In the genomic region with DNA sequence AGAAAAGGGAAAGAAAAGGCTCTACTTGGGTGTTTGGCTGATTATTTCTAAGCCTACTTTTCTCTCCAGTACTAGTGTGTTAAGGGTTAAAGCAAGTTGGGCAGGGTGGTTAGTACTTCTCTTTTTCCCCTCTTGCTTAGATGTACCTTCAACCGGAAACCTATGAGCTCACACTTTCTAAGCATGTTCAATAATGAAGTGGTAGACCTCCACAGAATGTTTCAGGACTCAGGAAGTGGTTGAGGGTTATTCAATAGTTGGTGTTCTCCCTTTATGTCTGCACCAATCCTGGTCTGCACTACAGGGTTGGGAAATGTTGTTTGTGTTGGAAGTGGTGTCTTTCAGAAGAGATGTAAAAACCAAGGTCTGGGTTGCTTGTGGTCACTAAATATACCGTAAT, we compare ENCODE assay signal across 8 cellular contexts.
DNase-seq lines count a peak whose midpoint lies in the region; ATAC-seq and TF ChIP-seq lines count a peak whose summit lies in the region.

No MANE protein-coding gene starts in this region.

- no peaks in the 10 kb centered on the region for H3K36me3 ChIP-seq in gastroesophageal sphincter
- peaks cover 7% of the 10 kb centered on the region for H3K36me3 ChIP-seq in brain microvascular endothelial cell (replicated peaks)

- ATAC-seq in GM18508 (IDR thresholded peaks at IDR 0.05; ENCODE audit: insufficient read depth, unreplicated experiment) = peak; percentile 100
- ATAC-seq in GM21619 (IDR thresholded peaks at IDR 0.05; ENCODE audit: unreplicated experiment) = peak; percentile 99
- ATAC-seq in gastroesophageal sphincter = peak; percentile 48

- H3K9me3 ChIP-seq in gastroesophageal sphincter = no peaks in the 10 kb centered on the region

- DNase-seq in LHCN-M2 (ENCODE audit: low read depth) = peak; percentile 12
- no peak for DNase-seq in GOT3 (lab: John Stamatoyannopoulos, UW)
- no peak for DNase-seq in brain microvascular endothelial cell
- DNase-seq in kidney glomerular epithelial cell (lab: John Stamatoyannopoulos, UW) = no peak
- DNase-seq in stimulated activated CD4-positive, alpha-beta T cell treated with anti-CD3 and anti-CD28 coated beads, Interleukin-12 subunit alpha, Interleukin-12 subunit beta, amount 100 ng/mL, for 4 hours = no peak

- H3K4me1 ChIP-seq in gastroesophageal sphincter = peaks cover 0 to 11% (median 0%) of the 10 kb centered on the region in 3 donors

- in situ Hi-C loops in brain microvascular endothelial cell (cut with HindIII; ENCODE audit: low pct_ligation_motif_present, low sequenced_read_pairs) = no loop called here

- WGBS in gastroesophageal sphincter (ENCODE audit: low coverage in 1 of 2), 2 donors = 62 to 80% methylated on average over 2 of the region's 2 CpGs

- no peaks in the 10 kb centered on the region for H3K27me3 ChIP-seq in gastroesophageal sphincter
- no peaks in the 10 kb centered on the region for H3K27me3 ChIP-seq in brain microvascular endothelial cell (replicated peaks)

- TF ChIP-seq CTCF in gastroesophageal sphincter (IDR thresholded peaks at IDR 0.05) (no peak), brain microvascular endothelial cell (IDR thresholded peaks at IDR 0.05; ENCODE audit: low read depth, low read length, missing control alignments) (no peak)

- H3K4me3 ChIP-seq in gastroesophageal sphincter (no peak overlapping the region), brain microvascular endothelial cell (ENCODE audit: low read depth, low read length) (no peak overlapping the region)

- H3K27ac ChIP-seq in gastroesophageal sphincter (no peak overlapping the region), brain microvascular endothelial cell (no peak overlapping the region)

- no peak for TF ChIP-seq EP300 in gastroesophageal sphincter (IDR thresholded peaks at IDR 0.05)

- TF ChIP-seq POLR2A in gastroesophageal sphincter (IDR thresholded peaks at IDR 0.05) = no peak

Comparison
In these comparisons a context has a peak if more than half of its experiments do, and no peak if none do; other contexts are left out.
1. ATAC-seq: peak in every context shown above with its lines; median percentile 100 in GM18508; 99 in GM21619; 48 in gastroesophageal sphincter.